Comparison of ENCODE assay signal across 12 cellular contexts in the genomic region with DNA sequence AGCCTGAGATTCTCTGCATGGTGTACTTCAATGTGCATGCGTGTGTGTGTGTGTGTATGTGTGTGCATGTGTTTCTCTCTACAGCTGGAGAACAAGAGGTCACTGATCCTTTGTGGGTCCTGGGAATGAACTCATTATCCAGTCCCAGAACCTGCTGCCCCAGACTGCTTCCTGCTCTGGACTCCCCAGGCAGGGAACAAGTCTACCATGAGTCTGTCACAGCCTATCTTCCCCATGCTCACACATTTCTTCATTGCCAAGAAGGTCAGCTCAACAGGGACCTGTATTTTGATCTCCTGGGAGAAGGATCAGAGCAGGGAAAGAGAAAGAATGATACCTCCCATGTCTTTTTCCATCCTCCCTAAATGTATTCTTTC. TPM values are rescaled to one million over a fixed set of nuclear protein-coding genes. Genes with fewer than 3 reads are reported as not detected.
A peak's percentile ranks its signal among the peaks of the same experiment; 100 is the strongest.
DNase-seq lines count a peak whose midpoint lies in the region; TF ChIP-seq lines count a peak whose summit lies in the region.
"Had no signal": no experiment of that assay in that cellular context is flagged by ENCODE, and none has a peak within 500 bp of the region (broad histone marks: within the 10 kb centered on the region; RNA-seq: fewer than 3 reads in every experiment).

No MANE protein-coding gene starts in this region.

- H3K27me3 Mint-ChIP-seq in activated T-cell treated with anti-CD3 and anti-CD28 coated beads, Interleukin-2, amount 50 U/mL, for 24 hours, result no peaks in the 10 kb centered on the region

- TF ChIP-seq CTCF in Loucy (conservative IDR thresholded peaks at IDR 0.05; ENCODE audit: low read length), result no peak
- no peak for TF ChIP-seq CTCF in colonic mucosa (IDR thresholded peaks at IDR 0.05)

- H2AFZ ChIP-seq in Loucy (ENCODE audit: low read length), result no peak overlapping the region

- peak overlapping the region; percentile 94 for H3K4me3 Mint-ChIP-seq in activated T-cell treated with anti-CD3 and anti-CD28 coated beads, Interleukin-2, amount 50 U/mL, for 24 hours

- intact Hi-C loops in colonic mucosa (cut with DNase I), result no loop called here

- H3K9ac ChIP-seq in Loucy (ENCODE audit: low read depth, low read length, poor library complexity, severe bottlenecking) (peak overlapping the region; percentile 75), colonic mucosa (ENCODE audit: low read depth in 2 of 2, low read length in 2 of 2) (peak overlapping the region in 1 of 2 donors; percentile 10)

- H4K20me1 ChIP-seq in Loucy (ENCODE audit: insufficient read depth, low read length, poor library complexity, severe bottlenecking), result peaks cover 38% of the 10 kb centered on the region

- H3K4me2 ChIP-seq in Loucy (ENCODE audit: low read depth, low read length, poor library complexity, severe bottlenecking), result peak overlapping the region; percentile 95

- H3K9me2 ChIP-seq in Loucy (replicated peaks; ENCODE audit: low read depth, low read length), result no peaks in the 10 kb centered on the region

- H3K4me1 Mint-ChIP-seq in activated T-cell treated with anti-CD3 and anti-CD28 coated beads, Interleukin-2, amount 50 U/mL, for 24 hours (ENCODE audit: low read depth), result peaks cover 68% of the 10 kb centered on the region

- peak overlapping the region; percentile 96 for H3K27ac Mint-ChIP-seq in activated T-cell treated with anti-CD3 and anti-CD28 coated beads, Interleukin-2, amount 50 U/mL, for 24 hours

- H3K27ac ChIP-seq in colonic mucosa (peak overlapping the region; percentile 48), skin epidermis (peak overlapping the region in 16 of 21 experiments; percentile 3 to 87 (median 63))
- H3K27ac ChIP-seq: foreskin keratinocyte had no signal

- H3K4me1 ChIP-seq in Loucy (ENCODE audit: insufficient read depth, low read length, poor library complexity, severe bottlenecking) (peaks cover 31% of the 10 kb centered on the region), colonic mucosa (peaks cover 5% of the 10 kb centered on the region)
- H3K4me1 ChIP-seq: foreskin keratinocyte had no signal

- no peaks in the 10 kb centered on the region for H3F3A ChIP-seq in Loucy (ENCODE audit: low read depth)

- H3K4me3 ChIP-seq in Loucy (ENCODE audit: low read length, poor library complexity, severe bottlenecking) (peak overlapping the region; percentile 80), colonic mucosa (peak overlapping the region; percentile 21), skin epidermis (peak overlapping the region; percentile 2 to 45 (median 31))

- H3K27me3 ChIP-seq in Loucy (ENCODE audit: insufficient read depth, low read length, poor library complexity, severe bottlenecking) (no peaks in the 10 kb centered on the region), colonic mucosa (peaks cover 45% of the 10 kb centered on the region)

- no peaks in the 10 kb centered on the region for H3K9me3 ChIP-seq in Loucy (ENCODE audit: insufficient read depth, low read depth, low read length)
- no peaks in the 10 kb centered on the region for H3K9me3 ChIP-seq in colonic mucosa

- peaks cover 55% of the 10 kb centered on the region for H3K79me2 ChIP-seq in Loucy (ENCODE audit: insufficient read depth, low read length)

- in situ Hi-C loops in G401 (cut with HindIII; ENCODE audit: low sequenced_read_pairs), result no loop called here

- DNase-seq in activated T-cell treated with anti-CD3 and anti-CD28 coated beads, Interleukin-2, amount 50 U/mL, for 24 hours, result no peak
- no peak for DNase-seq in activated T-cell treated with anti-CD3 and anti-CD28 coated beads, Interleukin-2, amount 50 U/mL, for 1 hour
- DNase-seq in colonic mucosa (no peak), mucosa of gallbladder (ENCODE audit: low spot score) (no peak), putamen (ENCODE audit: low spot score) (no peak), G401 (ENCODE audit: low spot score) (no peak)
- DNase-seq: foreskin keratinocyte, kidney glomerular epithelial cell, NCI-H1048, NCI-H774 had no signal

- H3K36me3 Mint-ChIP-seq in activated T-cell treated with anti-CD3 and anti-CD28 coated beads, Interleukin-2, amount 50 U/mL, for 24 hours (ENCODE audit: low read depth), result peaks cover 50% of the 10 kb centered on the region

- H3K36me3 ChIP-seq in Loucy (ENCODE audit: insufficient read depth, low read length) (peaks cover 2% of the 10 kb centered on the region; the same call in 1 of the 2 replicates), colonic mucosa (no peaks in the 10 kb centered on the region)

- no peaks in the 10 kb centered on the region for H3K9me3 Mint-ChIP-seq in activated T-cell treated with anti-CD3 and anti-CD28 coated beads, Interleukin-2, amount 50 U/mL, for 24 hours

RNA-seq across cellular contexts. Expression of a gene that starts 2.9 kb away (rescaled TPM):
- total RNA-seq in colonic mucosa (1 to 10 TPM in 1 of 2 donors, under 1 TPM in 1; 0.86 to 1.0 TPM), mucosa of gallbladder (2.6 TPM)
- total RNA-seq in G401 (2014; rRNA removed; shearing (Covaris generic)), result 11.0 and 11.3 TPM in 2 replicates

RNA-seq across cellular contexts. Expression of a gene that starts 3.4 kb away (rescaled TPM):
- 10 to 100 TPM; 19.3 to 32.3 TPM for total RNA-seq in colonic mucosa
- total RNA-seq in mucosa of gallbladder, result 44.8 TPM
- total RNA-seq in G401 (2014; rRNA removed; shearing (Covaris generic)), result 30.5 and 46.9 TPM in 2 replicates

RNA-seq across cellular contexts. Expression of a gene that starts 10.7 kb away (rescaled TPM):
- total RNA-seq in colonic mucosa, result 100 to 1,000 TPM in 1 of 2 donors, 10 to 100 TPM in 1; 45.7 to 121 TPM
- total RNA-seq in mucosa of gallbladder, result 67.8 TPM
- total RNA-seq in G401 (2014; rRNA removed; shearing (Covaris generic)), result 721 and 790 TPM in 2 replicates

RNA-seq across cellular contexts. Expression of a gene that starts 13.5 kb away (rescaled TPM):
- total RNA-seq in colonic mucosa, result 10 to 100 TPM; 10.6 to 14.3 TPM
- 24.6 TPM for total RNA-seq in mucosa of gallbladder
- total RNA-seq in G401 (2014; rRNA removed; shearing (Covaris generic)), result 7.2 and 14.2 TPM in 2 replicates

RNA-seq across cellular contexts. Expression of a gene that starts 25.5 kb away (rescaled TPM):
- total RNA-seq in colonic mucosa, result 1 to 10 TPM in 1 of 2 donors, under 1 TPM in 1; 0.80 to 1.6 TPM
- total RNA-seq in mucosa of gallbladder, result 1.6 TPM
- total RNA-seq in G401 (2014; rRNA removed; shearing (Covaris generic)), result 0.18 and 3.9 TPM in 2 replicates

Comparison
In these comparisons a context has a peak if more than half of its experiments do, and no peak if none do; other contexts are left out.
1. H3K4me3 ChIP-seq: peak in every context shown above with its lines; median percentile 80 in Loucy; 31 in skin epidermis; 21 in colonic mucosa.